Comparison of ENCODE assay signal across 18 cellular contexts in the genomic region with DNA sequence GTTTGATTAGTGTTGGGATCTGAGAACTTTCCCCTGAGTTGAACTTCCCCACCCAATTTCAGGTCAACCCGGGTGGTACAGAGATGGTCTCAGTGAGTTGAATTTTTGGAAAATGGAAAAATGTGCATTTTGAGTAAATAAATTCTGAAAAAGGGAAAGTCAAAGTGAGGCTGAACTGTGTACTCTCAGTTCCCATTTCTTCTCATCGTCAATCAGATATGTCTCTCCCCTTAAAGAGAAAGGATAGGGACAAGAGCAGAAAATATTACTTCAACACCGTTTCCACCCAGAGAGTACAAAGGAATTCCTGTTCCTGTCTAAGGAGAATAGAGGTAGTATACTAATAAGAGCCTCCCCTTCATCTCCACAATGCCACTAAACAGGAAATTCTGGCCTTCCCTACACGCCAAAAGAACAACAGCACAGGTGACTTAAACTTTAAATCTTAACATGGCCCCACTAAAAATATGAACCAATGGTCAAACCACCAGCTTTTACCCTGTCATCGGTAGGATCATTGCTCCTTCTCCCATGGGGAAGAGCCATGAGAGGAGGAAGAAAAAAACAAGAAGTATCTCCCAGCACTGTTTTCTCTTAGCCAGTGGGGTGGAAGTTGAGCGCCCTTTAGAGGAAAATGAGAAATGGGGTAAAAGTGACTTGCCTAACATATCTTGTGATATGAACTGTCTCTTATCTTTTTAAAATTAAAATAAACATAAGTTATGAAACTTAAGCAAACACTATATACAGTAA. TPM values are rescaled to one million over a fixed set of nuclear protein-coding genes. Genes with fewer than 3 reads are reported as not detected.
DNase-seq lines count a peak whose midpoint lies in the region; ATAC-seq and TF ChIP-seq lines count a peak whose summit lies in the region.
"Had no signal": no experiment of that assay in that cellular context is flagged by ENCODE, and none has a peak within 500 bp of the region (broad histone marks: within the 10 kb centered on the region; RNA-seq: fewer than 3 reads in every experiment).

No MANE protein-coding gene starts in this region.

- CTCF ChIA-PET in OCI-LY7 (lab: Charles Lee; ENCODE audit: unreplicated experiment): no interaction called here
- CTCF ChIA-PET in activated CD4-positive, alpha-beta memory T cell treated with anti-CD3 and anti-CD28 coated beads for 36 hours (lab: Charles Lee): no interaction called here

- no peak overlapping the region for H3K27ac ChIP-seq in OCI-LY7 (ENCODE audit: low read depth, low read length, poor library complexity, severe bottlenecking)
- H3K27ac ChIP-seq in smooth muscle cell (ENCODE audit: low read depth): no peak overlapping the region
- H3K27ac ChIP-seq: BLaER1 treated with 17β-estradiol and CSF1 and Interleukin-3, amounts not matched to agents 10 nM and 100 nM; HL-60 had no signal

- H3K79me2 ChIP-seq in OCI-LY7 (ENCODE audit: insufficient read depth, low read depth, low read length): peaks cover 30% of the 10 kb centered on the region
- no peaks in the 10 kb centered on the region for H3K79me2 ChIP-seq in smooth muscle cell (ENCODE audit: low read depth)

- no peak for TF ChIP-seq CTCF in OCI-LY7 (conservative IDR thresholded peaks at IDR 0.05; ENCODE audit: low read length)
- no peak for TF ChIP-seq CTCF in smooth muscle cell (IDR thresholded peaks at IDR 0.05; ENCODE audit: borderline replicate concordance, insufficient read depth, poor library complexity, severe bottlenecking)

- H3K4me1 ChIP-seq in OCI-LY7 (ENCODE audit: insufficient read depth, low read length, poor library complexity, severe bottlenecking) (peaks cover 11% of the 10 kb centered on the region), smooth muscle cell (ENCODE audit: low read depth) (no peaks in the 10 kb centered on the region)
- H3K4me1 ChIP-seq: BLaER1 treated with 17β-estradiol and CSF1 and Interleukin-3, amounts not matched to agents 10 nM and 100 nM had no signal

- ATAC-seq in GM21786 (IDR thresholded peaks at IDR 0.05; ENCODE audit: unreplicated experiment): peak; percentile 41

- H3K9me2 ChIP-seq in OCI-LY7 (ENCODE audit: insufficient read depth, low read length): no peaks in the 10 kb centered on the region

- peaks cover 28% of the 10 kb centered on the region for H3K27me3 ChIP-seq in smooth muscle cell (ENCODE audit: low read depth)
- H3K27me3 ChIP-seq: BLaER1 treated with 17β-estradiol and CSF1 and Interleukin-3, amounts not matched to agents 10 nM and 100 nM had no signal

- POLR2A ChIA-PET in OCI-LY7 (lab: Charles Lee): no interaction called here
- POLR2A ChIA-PET in activated CD4-positive, alpha-beta memory T cell treated with anti-CD3 and anti-CD28 coated beads for 36 hours (lab: Charles Lee): no interaction called here

- H3K9me3 ChIP-seq in OCI-LY7 (ENCODE audit: low read length): peaks cover 5% of the 10 kb centered on the region; the same call in 1 of the 2 replicates
- no peaks in the 10 kb centered on the region for H3K9me3 ChIP-seq in smooth muscle cell (replicated peaks; ENCODE audit: low read depth)
- H3K9me3 ChIP-seq: BLaER1 treated with 17β-estradiol and CSF1 and Interleukin-3, amounts not matched to agents 10 nM and 100 nM had no signal

- H3K9me3 Mint-ChIP-seq in activated CD4-positive, alpha-beta memory T cell treated with anti-CD3 and anti-CD28 coated beads for 36 hours: no peaks in the 10 kb centered on the region
- H3K9me3 Mint-ChIP-seq: CD4-positive, alpha-beta memory T cell; HFFc6 had no signal

- peaks cover 48% of the 10 kb centered on the region for H3K36me3 ChIP-seq in OCI-LY7 (ENCODE audit: insufficient read depth, low read length)
- H3K36me3 ChIP-seq in smooth muscle cell (ENCODE audit: low read depth): no peaks in the 10 kb centered on the region
- H3K36me3 ChIP-seq: BLaER1 treated with 17β-estradiol and CSF1 and Interleukin-3, amounts not matched to agents 10 nM and 100 nM had no signal

- peak overlapping the region; percentile 27 for H3K4me2 ChIP-seq in OCI-LY7 (ENCODE audit: low read length)
- H3K4me2 ChIP-seq in smooth muscle cell: no peak overlapping the region
- H3K4me2 ChIP-seq: BLaER1 treated with 17β-estradiol and CSF1 and Interleukin-3, amounts not matched to agents 10 nM and 100 nM had no signal

- H3K27me3 Mint-ChIP-seq in activated CD4-positive, alpha-beta memory T cell treated with anti-CD3 and anti-CD28 coated beads for 36 hours: peaks cover 8% of the 10 kb centered on the region

- H3K4me3 Mint-ChIP-seq in activated CD4-positive, alpha-beta memory T cell treated with anti-CD3 and anti-CD28 coated beads for 36 hours: no peak overlapping the region
- H3K4me3 Mint-ChIP-seq: CD4-positive, alpha-beta memory T cell; HFFc6 had no signal

- H3K27ac Mint-ChIP-seq in activated CD4-positive, alpha-beta memory T cell treated with anti-CD3 and anti-CD28 coated beads for 36 hours: no peak overlapping the region
- H3K27ac Mint-ChIP-seq: CD4-positive, alpha-beta memory T cell; HFFc6 had no signal

- DNase-seq in SKM-1 treated with dmso at 0.1 percent for 144 hours (lab: John Stamatoyannopoulos, UW; ENCODE audit: unreplicated experiment) (peak; percentile 11), SKM-1 (lab: John Stamatoyannopoulos, UW; ENCODE audit: unreplicated experiment) (no peak), OCI-LY7 (ENCODE audit: low spot score) (no peak), mucosa of gallbladder (ENCODE audit: low spot score) (no peak), smooth muscle cell (lab: John Stamatoyannopoulos, UW; ENCODE audit: unreplicated experiment) (no peak)
- no peak for DNase-seq in activated CD4-positive, alpha-beta memory T cell treated with anti-CD3 and anti-CD28 coated beads for 36 hours
- DNase-seq: 8988T; AML-193; CD4-positive, alpha-beta memory T cell; DMS153; DMS79 treated with DMSO at 0.1 percent for 48 hours; EL; HCEC 1CT; HFFc6 had no signal

- H2AFZ ChIP-seq in OCI-LY7 (ENCODE audit: low read length): no peak overlapping the region
- H2AFZ ChIP-seq in smooth muscle cell (ENCODE audit: low read depth): no peak overlapping the region

- BruUV-seq in OCI-LY7 (replicated peaks; lab: Mats Ljungman, UMichigan): TSS peak; percentile 2

- intact Hi-C loops in OCI-LY7 (cut with micrococcal nuclease; ENCODE audit: unreplicated experiment): no loop called here
- intact Hi-C loops in activated CD4-positive, alpha-beta memory T cell treated with anti-CD3 and anti-CD28 coated beads for 36 hours (cut with micrococcal nuclease): no loop called here

- no peaks in the 10 kb centered on the region for H3F3A ChIP-seq in smooth muscle cell (ENCODE audit: low read depth)

- 81% methylated on average over 6 of the region's 6 CpGs for WGBS in smooth muscle cell (ENCODE audit: low lambda C conversion rate)

- H3K4me3 ChIP-seq in OCI-LY7 (ENCODE audit: low read depth, low read length, poor library complexity, severe bottlenecking): no peak overlapping the region
- H3K4me3 ChIP-seq in smooth muscle cell: no peak overlapping the region
- H3K4me3 ChIP-seq: BLaER1 treated with 17β-estradiol and CSF1 and Interleukin-3, amounts not matched to agents 10 nM and 100 nM had no signal

- H3K4me1 Mint-ChIP-seq in activated CD4-positive, alpha-beta memory T cell treated with anti-CD3 and anti-CD28 coated beads for 36 hours (ENCODE audit: low read depth): no peaks in the 10 kb centered on the region
- H3K4me1 Mint-ChIP-seq: CD4-positive, alpha-beta memory T cell had no signal

- no peaks in the 10 kb centered on the region for H3K36me3 Mint-ChIP-seq in activated CD4-positive, alpha-beta memory T cell treated with anti-CD3 and anti-CD28 coated beads for 36 hours
- H3K36me3 Mint-ChIP-seq: CD4-positive, alpha-beta memory T cell had no signal

- H3K9ac ChIP-seq in smooth muscle cell (ENCODE audit: low read depth): no peak overlapping the region
- H3K9ac ChIP-seq: BLaER1 treated with 17β-estradiol and CSF1 and Interleukin-3, amounts not matched to agents 10 nM and 100 nM had no signal

- H4K20me1 ChIP-seq in OCI-LY7 (ENCODE audit: insufficient read depth, low read length) (no peaks in the 10 kb centered on the region), smooth muscle cell (ENCODE audit: low read depth) (no peaks in the 10 kb centered on the region)
- H4K20me1 ChIP-seq: BLaER1 treated with 17β-estradiol and CSF1 and Interleukin-3, amounts not matched to agents 10 nM and 100 nM had no signal

RNA-seq across cellular contexts. Expression of a gene that starts 30.3 kb away (rescaled TPM):
- total RNA-seq in OCI-LY7 (2014; rRNA removed; shearing (Covaris generic)): 40.6 and 45.8 TPM in 2 replicates
- 55.0 and 55.9 TPM in 2 replicates for total RNA-seq in OCI-LY7 (2022)
- 0.32 TPM for total RNA-seq in mucosa of gallbladder
- not detected in 2 replicates for total RNA-seq in smooth muscle cell
- polyA plus RNA-seq in smooth muscle cell: not detected in 2 replicates
- total RNA-seq in activated CD4-positive, alpha-beta memory T cell treated with anti-CD3 and anti-CD28 coated beads for 36 hours: not detected
- total RNA-seq: CD4-positive, alpha-beta memory T cell; H4 had no signal
- polyA plus RNA-seq: CD4-positive, alpha-beta memory T cell had no signal

Comparison
In these comparisons a context has a peak if more than half of its experiments do, and no peak if none do; other contexts are left out.
1. RNA of a gene that starts 30.3 kb away (total RNA-seq): 40.6 to 55.9 TPM in OCI-LY7; 0.32 TPM in mucosa of gallbladder (single experiment), not detected in smooth muscle cell and not detected in activated CD4-positive, alpha-beta memory T cell treated with anti-CD3 and anti-CD28 coated beads for 36 hours; every median in the first group is over 10 times any median in the second.